1 cellular context compared by ENCODE assay signal in the genomic region with DNA sequence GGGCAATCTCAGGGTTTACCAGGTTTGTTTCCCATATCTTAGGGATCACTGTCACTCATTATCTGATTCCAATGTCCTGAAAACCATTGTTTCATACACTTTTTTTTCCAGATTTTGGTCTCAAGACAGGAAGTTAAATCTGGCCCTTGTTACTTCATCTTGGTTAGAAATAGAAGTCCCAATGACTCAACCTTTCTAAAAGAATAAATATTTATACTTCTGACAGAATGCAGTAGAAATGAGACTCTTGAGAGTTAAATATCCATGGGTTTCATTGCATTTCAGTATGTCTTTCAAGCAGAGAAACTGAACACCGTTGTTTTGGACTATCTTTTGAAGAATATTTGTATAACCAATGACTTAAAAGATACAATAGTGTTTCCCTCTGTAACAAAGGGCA.
TF ChIP-seq lines count a peak whose summit lies in the region.

No MANE protein-coding gene starts in this region.

TF ChIP-seq in IMR-90, 13 proteins besides CTCF, POLR2A, EP300 and RAD21:
- TF ChIP-seq CEBPB (IDR thresholded peaks at IDR 0.05; ENCODE audit: low read depth, low read length) (peak; percentile 77), BHLHE40 (IDR thresholded peaks at IDR 0.05; ENCODE audit: low read depth, low read length) (no peak), MAFK (IDR thresholded peaks at IDR 0.05; ENCODE audit: low read depth, low read length) (no peak), FOS (IDR thresholded peaks at IDR 0.05; ENCODE audit: low read depth, low read length) (peak; percentile 69), CHD1 (IDR thresholded peaks at IDR 0.05; ENCODE audit: low read depth, low read length) (no peak), MXI1 (IDR thresholded peaks at IDR 0.05; ENCODE audit: borderline replicate concordance, low read depth, low read length) (no peak)
- TF ChIP-seq, protein P1, sequence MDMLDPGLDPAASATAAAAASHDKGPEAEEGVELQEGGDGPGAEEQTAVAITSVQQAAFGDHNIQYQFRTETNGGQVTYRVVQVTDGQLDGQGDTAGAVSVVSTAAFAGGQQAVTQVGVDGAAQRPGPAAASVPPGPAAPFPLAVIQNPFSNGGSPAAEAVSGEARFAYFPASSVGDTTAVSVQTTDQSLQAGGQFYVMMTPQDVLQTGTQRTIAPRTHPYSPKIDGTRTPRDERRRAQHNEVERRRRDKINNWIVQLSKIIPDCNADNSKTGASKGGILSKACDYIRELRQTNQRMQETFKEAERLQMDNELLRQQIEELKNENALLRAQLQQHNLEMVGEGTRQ (IDR thresholded peaks at IDR 0.05; ENCODE audit: low read depth, low read length), result no peak
